Comparison of ENCODE assay signal across 14 cellular contexts in the genomic region with DNA sequence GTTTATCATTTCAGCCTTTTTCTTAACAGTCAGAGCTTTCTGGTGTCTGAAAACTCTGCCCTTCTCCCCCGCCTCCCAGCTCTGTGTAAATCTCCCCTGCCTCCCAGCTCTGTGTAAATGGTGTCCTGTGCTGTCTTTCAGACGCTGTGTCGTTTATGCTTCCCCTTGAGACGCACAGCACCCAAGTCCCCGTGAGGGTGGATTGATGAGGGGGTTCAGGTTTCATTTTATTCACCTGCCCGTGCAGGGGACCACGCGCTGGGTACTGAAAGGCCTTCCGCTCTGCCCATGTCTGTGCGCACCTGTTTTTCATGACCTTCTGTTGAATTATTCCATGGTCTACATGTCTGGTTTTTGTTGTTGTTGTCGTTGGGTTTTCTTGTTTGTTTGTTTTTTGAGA.
"Had no signal": no experiment of that assay in that cellular context is flagged by ENCODE, and none has a peak within 500 bp of the region (broad histone marks: within the 10 kb centered on the region; RNA-seq: fewer than 3 reads in every experiment).

No MANE protein-coding gene starts in this region.

- H3K27me3 ChIP-seq: cardiac muscle cell, foreskin keratinocyte, right lobe of liver had no signal

- DNase-seq: activated CD4-positive, alpha-beta memory T cell treated with anti-CD3 and anti-CD28 coated beads for 36 hours; activated naive CD8-positive, alpha-beta T cell treated with anti-CD3 and anti-CD28 coated beads, Interleukin-2, amount 50 U/mL, for 24 hours; activated T-cell treated with anti-CD3 and anti-CD28 coated beads, Interleukin-2, amount 50 U/mL, for 4 hours; foreskin keratinocyte; stimulated activated CD4-positive, alpha-beta T cell treated with anti-CD3 and anti-CD28 coated beads, Interleukin-12 subunit alpha, Interleukin-12 subunit beta, amount 100 ng/mL, for 4 hours had no signal

- ATAC-seq: activated naive CD8-positive, alpha-beta T cell treated with anti-CD3 and anti-CD28 coated beads, Interleukin-2, amount 50 U/mL, for 24 hours; activated T-cell treated with anti-CD3 and anti-CD28 coated beads, Interleukin-2, amount 50 U/mL, for 4 hours; foreskin keratinocyte; left lobe of liver; right lobe of liver had no signal

- H3K36me3 ChIP-seq: cardiac muscle cell, prostate gland, right lobe of liver, thoracic aorta had no signal

- H3K4me3 Mint-ChIP-seq: activated CD4-positive, alpha-beta memory T cell treated with anti-CD3 and anti-CD28 coated beads for 36 hours; activated naive CD8-positive, alpha-beta T cell treated with anti-CD3 and anti-CD28 coated beads, Interleukin-2, amount 50 U/mL, for 24 hours; activated T-cell treated with anti-CD3 and anti-CD28 coated beads, Interleukin-2, amount 50 U/mL, for 4 hours; memory B cell; nephron; stimulated activated naive CD8-positive, alpha-beta T cell treated with anti-CD3 and anti-CD28 coated beads, Interleukin-15, Interleukin-2, amounts not matched to agents 100 ng/mL and 50 ng/mL, for 24 hours; T-helper 2 cell treated with Interferon-gamma antibody and Interleukin-4, amounts not matched to agents 5 μg/mL and 100 μg/mL, for 36 hours had no signal

- H3K27ac ChIP-seq: cardiac muscle cell, foreskin keratinocyte, prostate gland, right lobe of liver, thoracic aorta had no signal

- H3K9me3 Mint-ChIP-seq: activated CD4-positive, alpha-beta memory T cell treated with anti-CD3 and anti-CD28 coated beads for 36 hours; activated naive CD8-positive, alpha-beta T cell treated with anti-CD3 and anti-CD28 coated beads, Interleukin-2, amount 50 U/mL, for 24 hours; activated T-cell treated with anti-CD3 and anti-CD28 coated beads, Interleukin-2, amount 50 U/mL, for 4 hours; memory B cell; nephron; stimulated activated naive CD8-positive, alpha-beta T cell treated with anti-CD3 and anti-CD28 coated beads, Interleukin-15, Interleukin-2, amounts not matched to agents 100 ng/mL and 50 ng/mL, for 24 hours; T-helper 2 cell treated with Interferon-gamma antibody and Interleukin-4, amounts not matched to agents 5 μg/mL and 100 μg/mL, for 36 hours had no signal

- H3K27ac Mint-ChIP-seq: activated CD4-positive, alpha-beta memory T cell treated with anti-CD3 and anti-CD28 coated beads for 36 hours; activated naive CD8-positive, alpha-beta T cell treated with anti-CD3 and anti-CD28 coated beads, Interleukin-2, amount 50 U/mL, for 24 hours; memory B cell; stimulated activated naive CD8-positive, alpha-beta T cell treated with anti-CD3 and anti-CD28 coated beads, Interleukin-15, Interleukin-2, amounts not matched to agents 100 ng/mL and 50 ng/mL, for 24 hours; T-helper 2 cell treated with Interferon-gamma antibody and Interleukin-4, amounts not matched to agents 5 μg/mL and 100 μg/mL, for 36 hours had no signal

- H3K27me3 Mint-ChIP-seq: activated naive CD8-positive, alpha-beta T cell treated with anti-CD3 and anti-CD28 coated beads, Interleukin-2, amount 50 U/mL, for 24 hours had no signal

- H3K4me3 ChIP-seq: cardiac muscle cell, prostate gland, right lobe of liver, thoracic aorta had no signal

- H3K9me3 ChIP-seq: prostate gland, right lobe of liver, thoracic aorta had no signal

- H3K4me1 Mint-ChIP-seq: activated naive CD8-positive, alpha-beta T cell treated with anti-CD3 and anti-CD28 coated beads, Interleukin-2, amount 50 U/mL, for 24 hours; memory B cell had no signal

- H3K36me3 Mint-ChIP-seq: activated CD4-positive, alpha-beta memory T cell treated with anti-CD3 and anti-CD28 coated beads for 36 hours had no signal

- H3K4me1 ChIP-seq: prostate gland, right lobe of liver had no signal
